25 cellular contexts compared by ENCODE assay signal in the genomic region with DNA sequence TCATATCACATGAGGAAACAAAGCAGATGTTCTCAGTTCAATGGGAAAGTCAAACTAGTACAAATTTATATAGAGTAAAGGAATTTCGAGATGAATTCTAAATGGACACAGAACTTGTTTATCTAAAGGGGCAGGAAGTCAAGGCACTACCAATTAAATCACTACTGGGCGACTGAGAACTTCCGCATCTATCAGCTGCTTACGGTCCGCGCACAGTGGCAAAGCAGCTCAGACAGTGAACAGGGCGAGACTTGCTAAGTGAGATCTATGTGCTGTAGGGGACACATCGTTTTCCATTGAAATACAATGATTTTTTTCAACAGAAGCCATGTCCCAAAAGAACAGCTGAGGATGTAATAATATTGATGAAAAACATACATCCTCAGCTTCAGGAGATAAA.
"Had no signal": no experiment of that assay in that cellular context is flagged by ENCODE, and none has a peak within 500 bp of the region (broad histone marks: within the 10 kb centered on the region; RNA-seq: fewer than 3 reads in every experiment).

No MANE protein-coding gene starts in this region.

- H3K36me3 ChIP-seq: neutrophil, right lobe of liver, sigmoid colon, stomach, thoracic aorta, thyroid gland, tibial nerve, upper lobe of left lung, vagina had no signal

- FAIRE-seq: small intestine, urothelium cell line had no signal

- H3K4me1 ChIP-seq: parathyroid adenoma, right lobe of liver, stomach, thyroid gland, tibial nerve, upper lobe of left lung, vagina had no signal

- H3K9me3 ChIP-seq: neutrophil, psoas muscle, right lobe of liver, sigmoid colon, thoracic aorta, thyroid gland, upper lobe of left lung, vagina had no signal

- ATAC-seq: naive thymus-derived CD4-positive, alpha-beta T cell; natural killer cell; right cardiac atrium; right lobe of liver; stimulated activated effector memory CD8-positive, alpha-beta T cell treated with anti-CD3 and anti-CD28 coated beads, Interleukin-12 subunit alpha, Interleukin-12 subunit beta, amount 100 ng/mL, for 72 hours; stimulated activated naive B cell treated with anti-CD40 and anti-IgM and Interleukin-4, amounts not matched to agents 10 μg/mL and 1 μg/mL and 100 μg/mL, for 72 hours had no signal

- H3K27ac ChIP-seq: neutrophil, parathyroid adenoma, psoas muscle, right lobe of liver, sigmoid colon, stomach, thoracic aorta, thyroid gland, tibial nerve, upper lobe of left lung, vagina had no signal

- H2AFZ ChIP-seq: parathyroid adenoma had no signal

- DNase-seq: naive thymus-derived CD4-positive, alpha-beta T cell; natural killer cell; nucleus accumbens; psoas muscle; right cardiac atrium; right lobe of liver; sigmoid colon; small intestine; stimulated activated CD4-positive, alpha-beta T cell treated with anti-CD3 and anti-CD28 coated beads, Interleukin-15, amount 100 ng/mL, for 24 hours; stimulated activated CD4-positive, alpha-beta T cell treated with anti-CD3 and anti-CD28 coated beads, Interleukin-2, amount 100 ng/mL, for 24 hours; stimulated activated CD4-positive, alpha-beta T cell treated with anti-CD3 and anti-CD28 coated beads, Interleukin-2, amount 100 ng/mL, for 48 hours; stimulated activated CD4-positive, alpha-beta T cell treated with anti-CD3 and anti-CD28 coated beads, Interleukin-4, amount 100 ng/mL, for 24 hours; stimulated activated naive B cell treated with anti-CD40 and anti-IgM and Interleukin-4, amounts not matched to agents 10 μg/mL and 1 μg/mL and 100 μg/mL, for 72 hours; stimulated activated naive CD4-positive, alpha-beta T cell treated with Interleukin-2 at 50 U/mL for 16 hours; stomach; thyroid gland; trophoblast cell; upper lobe of left lung had no signal

- H3K9ac ChIP-seq: parathyroid adenoma had no signal

- H3K79me2 ChIP-seq: parathyroid adenoma had no signal

- H3K27me3 ChIP-seq: neutrophil, right lobe of liver, sigmoid colon, stomach, thyroid gland, tibial nerve, upper lobe of left lung, vagina had no signal

- H3K4me3 ChIP-seq: psoas muscle, right lobe of liver, sigmoid colon, stomach, thoracic aorta, thyroid gland, tibial nerve, upper lobe of left lung, vagina had no signal
